In the genomic region with DNA sequence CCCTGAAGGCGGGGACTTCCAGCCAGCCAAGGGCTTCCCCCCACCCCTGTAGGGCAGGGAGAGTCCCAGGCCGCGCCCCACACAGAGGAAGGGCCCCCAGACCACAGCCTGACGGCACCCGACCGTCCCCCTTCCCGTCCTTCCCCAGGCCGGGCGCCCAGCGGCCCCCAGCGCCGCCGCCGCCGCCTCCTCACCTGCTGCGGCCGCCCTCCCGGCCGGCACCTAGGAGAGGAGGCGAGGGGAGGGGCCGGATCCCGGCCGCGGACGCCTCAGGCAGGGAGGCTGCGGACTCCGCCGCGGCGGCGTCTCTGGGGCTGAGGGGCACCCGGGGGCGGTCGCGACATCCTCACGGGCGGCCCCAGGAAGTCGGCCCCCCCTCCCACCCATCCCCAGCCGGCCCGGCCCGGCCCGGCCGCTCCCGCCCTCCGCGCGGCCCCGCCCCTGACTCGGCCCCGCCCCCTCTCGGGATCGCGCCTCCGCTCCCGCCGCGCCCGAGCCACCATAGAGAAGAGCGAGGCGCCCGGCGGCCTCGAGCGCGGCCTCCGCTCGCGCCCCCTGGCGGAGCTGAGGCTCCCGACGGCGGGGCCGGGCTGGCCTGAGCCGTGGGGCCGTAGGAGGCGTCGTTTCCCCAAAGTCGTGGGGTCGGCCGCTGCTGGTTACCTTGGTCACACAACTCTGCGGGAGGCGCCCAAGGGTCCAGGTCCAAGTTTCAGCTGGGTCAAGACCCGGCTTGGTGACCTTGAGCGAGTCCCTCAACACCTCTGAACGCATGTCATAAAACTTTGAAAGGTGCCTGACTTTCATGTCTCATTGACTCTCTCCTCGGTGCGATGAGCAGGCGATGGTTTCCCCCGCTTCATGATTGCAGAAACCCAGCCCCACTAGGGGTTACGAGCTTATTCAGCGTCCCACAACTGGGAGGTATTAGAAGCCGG, we compare ENCODE assay signal across 8 cellular contexts. TPM values are rescaled to one million over a fixed set of nuclear protein-coding genes. Genes with fewer than 3 reads are reported as not detected.
DNase-seq lines count a peak whose midpoint lies in the region; ATAC-seq and TF ChIP-seq lines count a peak whose summit lies in the region.

No MANE protein-coding gene starts in this region.

- H3K27me3 ChIP-seq in GM23338 (ENCODE audit: insufficient read depth) (peaks cover 8% of the 10 kb centered on the region; the same call in 1 of the 2 replicates), neuronal stem cell (ENCODE audit: control insufficient read depth in 3 of 3, insufficient read depth in 3 of 3, low read depth in 1 of 3, low read length in 3 of 3) (peaks cover 0 to 10% (median 0%) of the 10 kb centered on the region in 3 experiments)

- peaks cover 10% of the 10 kb centered on the region for H3K27me3 Mint-ChIP-seq in GM23338 (ENCODE audit: insufficient read depth, low read depth, poor library complexity)

- H3K27ac ChIP-seq in GM23338 (ENCODE audit: low read depth) (peak overlapping the region; percentile 76), neuronal stem cell (replicated peaks; ENCODE audit: low read length) (no peak overlapping the region)

- H3K9ac ChIP-seq in ES-I3 (ENCODE audit: low read depth, low read length) (peak overlapping the region; percentile 92), neuronal stem cell (ENCODE audit: low read depth, low read length, poor library complexity) (peak overlapping the region; percentile 91)

- no peak overlapping the region for H2AK5ac ChIP-seq in neuronal stem cell (ENCODE audit: low read depth, low read length)

- H3K36me3 ChIP-seq in ES-I3 (ENCODE audit: insufficient read depth, low read length) (no peaks in the 10 kb centered on the region), GM23338 (ENCODE audit: insufficient read depth) (no peaks in the 10 kb centered on the region), neuronal stem cell (replicated peaks in 1 of 2; ENCODE audit: control insufficient read depth in 2 of 2, insufficient read depth in 2 of 2, low read length in 2 of 2) (no peaks in the 10 kb centered on the region)

- H3K4me3 ChIP-seq in GM23338 (peak overlapping the region; percentile 94), neuronal stem cell (ENCODE audit: low read length in 2 of 2) (peak overlapping the region; percentile 86 to 91)

- ATAC-seq in GM23338, result peak; percentile 85

- H4K20me1 ChIP-seq in GM23338 (replicated peaks; ENCODE audit: insufficient read depth), result no peaks in the 10 kb centered on the region

- H3K18ac ChIP-seq in neuronal stem cell (ENCODE audit: low read length), result peak overlapping the region; percentile 89

- H2BK5ac ChIP-seq in neuronal stem cell (ENCODE audit: low read length), result no peak overlapping the region

- H2BK120ac ChIP-seq in neuronal stem cell (ENCODE audit: low read depth, low read length), result peak overlapping the region; percentile 63

- no peak overlapping the region for H2BK12ac ChIP-seq in neuronal stem cell (ENCODE audit: low read length)

- H3K4ac ChIP-seq in neuronal stem cell (ENCODE audit: low read length), result no peak overlapping the region

- H3K79me1 ChIP-seq in neuronal stem cell (ENCODE audit: low read depth, low read length), result no peaks in the 10 kb centered on the region

- H4K8ac ChIP-seq in neuronal stem cell (ENCODE audit: low read depth, low read length), result no peak overlapping the region

- peaks cover 44% of the 10 kb centered on the region for H3K4me1 Mint-ChIP-seq in GM23338

- H3K4me2 ChIP-seq in GM23338, result peak overlapping the region; percentile 97
- H3K4me2 ChIP-seq in neuronal stem cell (ENCODE audit: insufficient read depth, low read length, poor library complexity, severe bottlenecking), result peak overlapping the region; percentile 96

- peaks cover 10% of the 10 kb centered on the region; the same call in 1 of the 2 replicates for H3F3A ChIP-seq in GM23338 (replicated peaks; ENCODE audit: low read depth)

- peak; percentile 58 to 79 for TF ChIP-seq CTCF in GM23338 (conservative IDR thresholded peaks at IDR 0.05; ENCODE audit: low read depth in 2 of 2)

- peaks cover 6% of the 10 kb centered on the region for H3K79me2 ChIP-seq in GM23338 (replicated peaks; ENCODE audit: insufficient read depth)

- no CpG with 5 or more reads among the region's 92 CpGs for WGBS in neuronal stem cell (ENCODE audit: extremely low coverage in 2 of 2, insufficient read length in 2 of 2, insufficient replicate concordance in 1 of 2), 2 donors

- peak overlapping the region; percentile 52 for H3K23ac ChIP-seq in neuronal stem cell (ENCODE audit: low read depth, low read length, poor library complexity)

- DNase-seq in GM23338 (ENCODE audit: low spot score), result peak; percentile 89
- DNase-seq in LHCN-M2 (ENCODE audit: low read depth), result peak; percentile 78
- DNase-seq in SHP77 treated with DMSO at 0.1 percent for 48 hours (lab: John Stamatoyannopoulos, UW), result peak; percentile 54
- peak; percentile 68 to 90 (median 76) for DNase-seq in activated naive CD4-positive, alpha-beta T cell (lab: John Stamatoyannopoulos, UW)
- peak; percentile 56 for DNase-seq in foreskin melanocyte
- DNase-seq in neuronal stem cell (ENCODE audit: low spot score), result peak; percentile 84
- DNase-seq in superior temporal gyrus (ENCODE audit: extremely low spot score), result peak; percentile 84

- no peaks in the 10 kb centered on the region for H3K9me3 ChIP-seq in ES-I3 (ENCODE audit: control insufficient read depth, insufficient read depth, low read length)
- H3K9me3 ChIP-seq in neuronal stem cell (replicated peaks in 1 of 2; ENCODE audit: control insufficient read depth in 2 of 2, insufficient read depth in 1 of 2, low read depth in 1 of 2, low read length in 2 of 2), result no peaks in the 10 kb centered on the region

- peak overlapping the region; percentile 100 for H2AFZ ChIP-seq in GM23338
- peak overlapping the region; percentile 97 for H2AFZ ChIP-seq in neuronal stem cell (ENCODE audit: low read length)

- peak overlapping the region; percentile 77 for H3K27ac Mint-ChIP-seq in GM23338

- peak overlapping the region; percentile 88 for H3K4me3 Mint-ChIP-seq in GM23338

- no peaks in the 10 kb centered on the region; the same call in 2 of the 3 replicates for H3K9me3 Mint-ChIP-seq in GM23338

- no peak overlapping the region for H4K91ac ChIP-seq in neuronal stem cell (ENCODE audit: low read depth, low read length, poor library complexity)

- H3K36me3 Mint-ChIP-seq in GM23338 (ENCODE audit: low read depth), result no peaks in the 10 kb centered on the region; the same call in 2 of the 3 replicates

- no peaks in the 10 kb centered on the region for H3K9me2 ChIP-seq in GM23338 (ENCODE audit: insufficient read depth)

- H3K4me1 ChIP-seq in ES-I3 (ENCODE audit: insufficient read depth, low read length), result peaks cover 33% of the 10 kb centered on the region
- peaks cover 47% of the 10 kb centered on the region for H3K4me1 ChIP-seq in GM23338 (ENCODE audit: insufficient read depth)
- peaks cover 5 to 10% of the 10 kb centered on the region in 2 donors for H3K4me1 ChIP-seq in neuronal stem cell (ENCODE audit: control insufficient read depth in 2 of 2, insufficient read depth in 1 of 2, low read depth in 1 of 2, low read length in 2 of 2)

- H3K14ac ChIP-seq in neuronal stem cell (ENCODE audit: low read length), result peak overlapping the region; percentile 85

- no peak overlapping the region for H2BK15ac ChIP-seq in neuronal stem cell (ENCODE audit: low read length)

TF ChIP-seq in GM23338, 12 proteins besides CTCF, POLR2A, EP300 and RAD21:
- TF ChIP-seq STAT1 (IDR thresholded peaks at IDR 0.05; ENCODE audit: unreplicated experiment), result no peak
- TF ChIP-seq ZNF331 (CRISPR knock-in tag; IDR thresholded peaks at IDR 0.05; ENCODE audit: low read depth), result no peak
- no peak for TF ChIP-seq ZNF114 (CRISPR knock-in tag; IDR thresholded peaks at IDR 0.05)

RNA-seq across cellular contexts. Expression of a gene that starts 25.7 kb away (rescaled TPM):
- 22.2 and 29.2 TPM in 2 replicates for total RNA-seq in GM23338 (2014; rRNA removed; shearing (Covaris generic))
- 4.1 and 6.4 TPM in 2 replicates for polyA plus RNA-seq in GM23338 (2016; fragmentation: Nextera tagmentation; extraction: Ambion mirVana)
- 14.5 and 16.6 TPM in 2 replicates for total RNA-seq in LHCN-M2 (2014; rRNA removed)
- polyA plus RNA-seq in LHCN-M2 (2012), result 7.0 TPM
- 8.5 TPM for polyA plus RNA-seq in neuronal stem cell (2013, experiment 1 of 2)
- 9.3 TPM for polyA plus RNA-seq in neuronal stem cell (2013, experiment 2 of 2)

RNA-seq across cellular contexts. Expression of a gene that starts 30.5 kb away (rescaled TPM):
- 11.0 and 13.2 TPM in 2 replicates for total RNA-seq in GM23338 (2014; rRNA removed; shearing (Covaris generic))
- polyA plus RNA-seq in GM23338 (2016; fragmentation: Nextera tagmentation; extraction: Ambion mirVana), result 5.9 and 7.3 TPM in 2 replicates
- 16.0 and 17.1 TPM in 2 replicates for total RNA-seq in LHCN-M2 (2014; rRNA removed)
- polyA plus RNA-seq in LHCN-M2 (2012), result 16.2 TPM
- 7.1 TPM for polyA plus RNA-seq in neuronal stem cell (2013, experiment 1 of 2)
- polyA plus RNA-seq in neuronal stem cell (2013, experiment 2 of 2), result 6.6 TPM

RNA-seq across cellular contexts. Expression of a gene that starts 32.2 kb away (rescaled TPM):
- total RNA-seq in GM23338 (2014; rRNA removed; shearing (Covaris generic)), result not detected in 2 replicates
- not detected in 2 replicates for polyA plus RNA-seq in GM23338 (2016; fragmentation: Nextera tagmentation; extraction: Ambion mirVana)
- not detected in 2 replicates for total RNA-seq in LHCN-M2 (2014; rRNA removed)
- not detected for polyA plus RNA-seq in LHCN-M2 (2012)
- polyA plus RNA-seq in neuronal stem cell (2013, experiment 1 of 2), result not detected
- not detected for polyA plus RNA-seq in neuronal stem cell (2013, experiment 2 of 2)

RNA-seq across cellular contexts. Expression of a gene that starts 52.9 kb away (rescaled TPM):
- 54.8 and 66.4 TPM in 2 replicates for total RNA-seq in GM23338 (2014; rRNA removed; shearing (Covaris generic))
- 16.6 and 17.9 TPM in 2 replicates for polyA plus RNA-seq in GM23338 (2016; fragmentation: Nextera tagmentation; extraction: Ambion mirVana)
- 22.3 and 27.1 TPM in 2 replicates for total RNA-seq in LHCN-M2 (2014; rRNA removed)
- 12.7 TPM for polyA plus RNA-seq in LHCN-M2 (2012)
- polyA plus RNA-seq in neuronal stem cell (2013, experiment 1 of 2), result 10.0 TPM
- polyA plus RNA-seq in neuronal stem cell (2013, experiment 2 of 2), result 9.9 TPM

RNA-seq across cellular contexts. Expression of a gene that starts 58.4 kb away (rescaled TPM):
- total RNA-seq in GM23338 (2014; rRNA removed; shearing (Covaris generic)), result 0.03 and 0.04 TPM in 2 replicates
- 0.16 TPM in 1 of 2 replicates, not detected in the other for polyA plus RNA-seq in GM23338 (2016; fragmentation: Nextera tagmentation; extraction: Ambion mirVana)
- 0.17 TPM in 1 of 2 replicates, not detected in the other for total RNA-seq in LHCN-M2 (2014; rRNA removed)
- polyA plus RNA-seq in LHCN-M2 (2012), result not detected
- 0.03 TPM for polyA plus RNA-seq in neuronal stem cell (2013, experiment 1 of 2)
- 0.03 TPM for polyA plus RNA-seq in neuronal stem cell (2013, experiment 2 of 2)
